33 cellular contexts compared by ENCODE assay signal in genomic region chr18:10332452-10332851, GRCh38.
"Had no signal": no experiment of that assay in that cellular context is flagged by ENCODE, and none has a peak within 500 bp of the region (broad histone marks: within the 10 kb centered on the region; RNA-seq: fewer than 3 reads in every experiment).

No MANE protein-coding gene starts in this region.

- H3K36me3 Mint-ChIP-seq: activated naive CD8-positive, alpha-beta T cell; WTC11 had no signal

- H3K27ac Mint-ChIP-seq: activated CD4-positive, alpha-beta memory T cell treated with anti-CD3 and anti-CD28 coated beads, Interleukin-2, amount 10 ng/mL, durations not matched to agents 7 days and 5 days; activated CD4-positive, alpha-beta T cell treated with anti-CD3 and anti-CD28 coated beads, Interleukin-2, amount 10 ng/mL, durations not matched to agents 7 days and 5 days; activated naive CD8-positive, alpha-beta T cell; activated T-cell treated with anti-CD3 and anti-CD28 coated beads, Interleukin-2, amount 50 U/mL, for 24 hours; activated T-helper 17 cell treated with anti-CD3 and anti-CD28 coated beads, Interleukin-2, amount 50 U/mL, for 72 hours; endodermal cell; T-helper 17 cell; T-helper 2 cell treated with Interferon-gamma antibody and Interleukin-4, amounts not matched to agents 5 μg/mL and 100 μg/mL, for 36 hours; WTC11 had no signal

- H3K4me3 Mint-ChIP-seq: activated CD4-positive, alpha-beta memory T cell treated with anti-CD3 and anti-CD28 coated beads, Interleukin-2, amount 10 ng/mL, durations not matched to agents 7 days and 5 days; activated CD4-positive, alpha-beta T cell treated with anti-CD3 and anti-CD28 coated beads, Interleukin-2, amount 10 ng/mL, durations not matched to agents 7 days and 5 days; activated naive CD8-positive, alpha-beta T cell; activated T-cell treated with anti-CD3 and anti-CD28 coated beads, Interleukin-2, amount 50 U/mL, for 24 hours; activated T-helper 17 cell treated with anti-CD3 and anti-CD28 coated beads, Interleukin-2, amount 50 U/mL, for 72 hours; endodermal cell; T-helper 17 cell; T-helper 2 cell treated with Interferon-gamma antibody and Interleukin-4, amounts not matched to agents 5 μg/mL and 100 μg/mL, for 36 hours; WTC11 had no signal

- H3K4me1 ChIP-seq: esophagus muscularis mucosa, foreskin keratinocyte, gastrocnemius medialis, heart left ventricle had no signal

- ATAC-seq: activated T-helper 17 cell treated with anti-CD3 and anti-CD28 coated beads, Interleukin-2, amount 50 U/mL, for 72 hours; foreskin keratinocyte; gastrocnemius medialis; heart left ventricle; T-helper 17 cell; WTC11 had no signal

- H3K27ac ChIP-seq: brain microvascular endothelial cell, esophagus muscularis mucosa, foreskin keratinocyte, gastrocnemius medialis, heart left ventricle had no signal

- H3K36me3 ChIP-seq: brain microvascular endothelial cell, esophagus muscularis mucosa, gastrocnemius medialis, heart left ventricle had no signal

- H3K4me1 Mint-ChIP-seq: activated CD4-positive, alpha-beta memory T cell treated with anti-CD3 and anti-CD28 coated beads, Interleukin-2, amount 10 ng/mL, durations not matched to agents 7 days and 5 days; activated CD4-positive, alpha-beta T cell treated with anti-CD3 and anti-CD28 coated beads, Interleukin-2, amount 10 ng/mL, durations not matched to agents 7 days and 5 days; activated T-helper 17 cell treated with anti-CD3 and anti-CD28 coated beads, Interleukin-2, amount 50 U/mL, for 72 hours had no signal

- DNase-seq: activated CD4-positive, alpha-beta memory T cell treated with anti-CD3 and anti-CD28 coated beads, Interleukin-2, amount 10 ng/mL, durations not matched to agents 7 days and 5 days; activated CD4-positive, alpha-beta T cell treated with anti-CD3 and anti-CD28 coated beads for 1 hour; activated CD4-positive, alpha-beta T cell treated with anti-CD3 and anti-CD28 coated beads for 4 hours; activated CD4-positive, alpha-beta T cell treated with anti-CD3 and anti-CD28 coated beads, Interleukin-2, amount 10 ng/mL, durations not matched to agents 7 days and 5 days; activated CD4-positive, alpha-beta T cell treated with anti-CD3 and anti-CD28 coated beads, Interleukin-2, amount 50 U/mL, for 4 hours; activated CD8-positive, alpha-beta memory T cell treated with anti-CD3 and anti-CD28 coated beads, Interleukin-2, amount 50 U/mL, for 48 hours; activated effector memory CD4-positive, alpha-beta T cell treated with Interleukin-2 at 50 U/mL for 16 hours; activated gamma-delta T cell treated with Interleukin-2 at 50 U/mL for 16 hours; activated naive CD4-positive, alpha-beta T cell treated with anti-CD3 and anti-CD28 coated beads, Interleukin-2, amount 50 U/mL, for 16 hours; activated naive CD4-positive, alpha-beta T cell treated with Interleukin-2 at 50 U/mL for 16 hours; activated T-cell treated with anti-CD3 and anti-CD28 coated beads for 4 hours; activated T-cell treated with anti-CD3 and anti-CD28 coated beads, Interleukin-2, amount 50 U/mL, for 24 hours; amniotic stem cell; anterior cingulate cortex; brain microvascular endothelial cell; caudate nucleus; cortex of kidney; dermis blood vessel endothelial cell; effector memory CD4-positive, alpha-beta T cell; endodermal cell; erythroblast; foreskin keratinocyte; gastrocnemius medialis; glutamatergic neuron; heart left ventricle; T-helper 1 cell; T-helper 17 cell; T1000 had no signal

- H3K9me3 ChIP-seq: esophagus muscularis mucosa, gastrocnemius medialis, heart left ventricle had no signal

- H3K27me3 Mint-ChIP-seq: activated CD4-positive, alpha-beta memory T cell treated with anti-CD3 and anti-CD28 coated beads, Interleukin-2, amount 10 ng/mL, durations not matched to agents 7 days and 5 days; activated CD4-positive, alpha-beta T cell treated with anti-CD3 and anti-CD28 coated beads, Interleukin-2, amount 10 ng/mL, durations not matched to agents 7 days and 5 days; activated naive CD8-positive, alpha-beta T cell; activated T-cell treated with anti-CD3 and anti-CD28 coated beads, Interleukin-2, amount 50 U/mL, for 24 hours had no signal

- H3K4me3 ChIP-seq: esophagus muscularis mucosa, gastrocnemius medialis, heart left ventricle had no signal

- H3K9me3 Mint-ChIP-seq: activated CD4-positive, alpha-beta memory T cell treated with anti-CD3 and anti-CD28 coated beads, Interleukin-2, amount 10 ng/mL, durations not matched to agents 7 days and 5 days; activated CD4-positive, alpha-beta T cell treated with anti-CD3 and anti-CD28 coated beads, Interleukin-2, amount 10 ng/mL, durations not matched to agents 7 days and 5 days; activated T-cell treated with anti-CD3 and anti-CD28 coated beads, Interleukin-2, amount 50 U/mL, for 24 hours; activated T-helper 17 cell treated with anti-CD3 and anti-CD28 coated beads, Interleukin-2, amount 50 U/mL, for 72 hours; endodermal cell; T-helper 2 cell treated with Interferon-gamma antibody and Interleukin-4, amounts not matched to agents 5 μg/mL and 100 μg/mL, for 36 hours; WTC11 had no signal

- H3K27me3 ChIP-seq: brain microvascular endothelial cell, esophagus muscularis mucosa, gastrocnemius medialis, heart left ventricle had no signal
